11 cellular contexts compared by ENCODE assay signal in genomic region chr10:31599626-31600504, GRCh38.
DNase-seq lines count a peak whose midpoint lies in the region; ATAC-seq and TF ChIP-seq lines count a peak whose summit lies in the region.
"Had no signal": no experiment of that assay in that cellular context is flagged by ENCODE, and none has a peak within 500 bp of the region (broad histone marks: within the 10 kb centered on the region; RNA-seq: fewer than 3 reads in every experiment).

No MANE protein-coding gene starts in this region.

- no peaks in the 10 kb centered on the region for H3K27me3 Mint-ChIP-seq in activated T-cell treated with anti-CD3 and anti-CD28 coated beads, Interleukin-2, amount 50 U/mL, for 72 hours (ENCODE audit: low read depth)
- peaks cover 16% of the 10 kb centered on the region for H3K27me3 Mint-ChIP-seq in H9 (ENCODE audit: low read depth)

- H3K9ac ChIP-seq in H9 (ENCODE audit: extremely low read depth, insufficient read length, low read length) (no peak overlapping the region), mesenchymal stem cell (ENCODE audit: low read length) (no peak overlapping the region)

- no peaks in the 10 kb centered on the region for H3K23me2 ChIP-seq in H9 (ENCODE audit: insufficient read length, low read depth, low read length, poor library complexity, severe bottlenecking)

- H2AK5ac ChIP-seq in H9 (ENCODE audit: insufficient read length, low read length) (no peak overlapping the region), mesenchymal stem cell (ENCODE audit: low read length, severe bottlenecking) (no peak overlapping the region)

- no peaks in the 10 kb centered on the region for H3K79me2 ChIP-seq in H9 (ENCODE audit: insufficient read depth, low read length)

- H3K4me1 ChIP-seq in H9 (ENCODE audit: insufficient read depth, low read length) (no peaks in the 10 kb centered on the region), neutrophil (ENCODE audit: control insufficient read depth in 1 of 2, insufficient read depth in 1 of 2, low read depth in 1 of 2, low read length in 1 of 2) (peaks cover 24 to 31% of the 10 kb centered on the region in 2 experiments), mesenchymal stem cell (ENCODE audit: control insufficient read depth, insufficient read depth, low read depth, low read length) (peaks cover 11% of the 10 kb centered on the region)

- no peak overlapping the region for H3K27ac ChIP-seq in H9 (ENCODE audit: insufficient read length, low read depth, low read length)
- H3K27ac ChIP-seq in neutrophil, result peak overlapping the region; percentile 72
- H3K27ac ChIP-seq in mesenchymal stem cell (ENCODE audit: low read length, poor library complexity, severe bottlenecking), result no peak overlapping the region
- H3K27ac ChIP-seq: suprapubic skin had no signal

- no peak overlapping the region for H2BK15ac ChIP-seq in H9 (ENCODE audit: low read depth, low read length)
- H2BK15ac ChIP-seq in mesenchymal stem cell (ENCODE audit: low read depth, poor library complexity, severe bottlenecking), result no peak overlapping the region

- H2AFZ ChIP-seq in H9 (ENCODE audit: low read length) (no peak overlapping the region), mesenchymal stem cell (ENCODE audit: low read depth, low read length) (no peak overlapping the region)

- no peaks in the 10 kb centered on the region for H3K79me1 ChIP-seq in H9 (ENCODE audit: insufficient read depth, low read depth, low read length, poor library complexity, severe bottlenecking)
- no peaks in the 10 kb centered on the region for H3K79me1 ChIP-seq in mesenchymal stem cell (replicated peaks; ENCODE audit: low read length, poor library complexity, severe bottlenecking)

- H2BK120ac ChIP-seq in H9 (ENCODE audit: low read depth, low read length, poor library complexity, severe bottlenecking) (no peak overlapping the region), mesenchymal stem cell (ENCODE audit: low read depth, low read length) (no peak overlapping the region)

- peak; percentile 22 to 34 for ATAC-seq in activated T-cell treated with anti-CD3 and anti-CD28 coated beads, Interleukin-2, amount 50 U/mL, for 72 hours (replicated peaks in 1 of 2)
- ATAC-seq in GM19397 (IDR thresholded peaks at IDR 0.05; ENCODE audit: unreplicated experiment), result no peak

- H3K23ac ChIP-seq in H9 (ENCODE audit: insufficient read length, low read depth, low read length) (no peak overlapping the region), mesenchymal stem cell (ENCODE audit: low read length in 2 of 2) (no peak overlapping the region)

- H3K27me3 ChIP-seq in H9 (ENCODE audit: insufficient read depth, low read length) (no peaks in the 10 kb centered on the region), neutrophil (peaks cover 21% of the 10 kb centered on the region), mesenchymal stem cell (ENCODE audit: control insufficient read depth in 1 of 2, insufficient read depth in 1 of 2, low read length in 2 of 2) (peaks cover 0 to 14% of the 10 kb centered on the region in 2 experiments)
- H3K27me3 ChIP-seq: suprapubic skin had no signal

- H3K14ac ChIP-seq in H9 (ENCODE audit: insufficient read depth, low read length) (no peak overlapping the region; the same call in 1 of the 2 replicates), mesenchymal stem cell (ENCODE audit: low read length in 2 of 2) (peak overlapping the region in 1 of 2 experiments; percentile 63)

- H3T11ph ChIP-seq in H9 (ENCODE audit: low read length), result no peak overlapping the region

- H4K91ac ChIP-seq in H9 (ENCODE audit: insufficient read length, low read depth, low read length), result no peak overlapping the region
- no peak overlapping the region for H4K91ac ChIP-seq in mesenchymal stem cell (ENCODE audit: low read length)

- H3K18ac ChIP-seq in H9 (ENCODE audit: insufficient read length, low read depth, low read length), result no peak overlapping the region
- H3K18ac ChIP-seq in mesenchymal stem cell (ENCODE audit: low read depth in 1 of 2, low read length in 2 of 2), result no peak overlapping the region

- no peak overlapping the region for H3K4me3 Mint-ChIP-seq in activated T-cell treated with anti-CD3 and anti-CD28 coated beads, Interleukin-2, amount 50 U/mL, for 72 hours
- no peak overlapping the region; a peak in 1 of 5 replicates for H3K4me3 Mint-ChIP-seq in H9
- H3K4me3 Mint-ChIP-seq: B cell had no signal

- no peaks in the 10 kb centered on the region for H4K20me1 ChIP-seq in H9 (ENCODE audit: control insufficient read depth, insufficient read depth, insufficient read length)

- peak in 1 of 2 donors; percentile 33 for DNase-seq in activated T-cell treated with anti-CD3 and anti-CD28 coated beads, Interleukin-2, amount 50 U/mL, for 72 hours
- no peak for DNase-seq in activated T-cell treated with anti-CD3 and anti-CD28 coated beads, Interleukin-2, amount 50 U/mL, for 48 hours
- DNase-seq in H9 (peak; percentile 4), SW480 (ENCODE audit: low spot score) (peak; percentile 8), cerebellum (ENCODE audit: low spot score) (no peak), mesenchymal stem cell (no peak)
- DNase-seq: SHP77 treated with DMSO at 0.1 percent for 48 hours had no signal

- H3K9me3 ChIP-seq in H9 (ENCODE audit: control insufficient read depth, low read depth, low read length) (no peaks in the 10 kb centered on the region), neutrophil (no peaks in the 10 kb centered on the region), mesenchymal stem cell (ENCODE audit: control insufficient read depth, low read length) (no peaks in the 10 kb centered on the region)
- H3K9me3 ChIP-seq: suprapubic skin had no signal

- no CpG with 5 or more reads among the region's 9 CpGs for WGBS in H9 (ENCODE audit: extremely low coverage, insufficient read length, low lambda C conversion rate)
- 88% methylated on average over 9 of the region's 9 CpGs for WGBS in mesenchymal stem cell

- no peak overlapping the region for H4K5ac ChIP-seq in H9 (ENCODE audit: insufficient read length, low read depth, low read length)

- H3K4ac ChIP-seq in H9 (ENCODE audit: low read depth, low read length) (no peak overlapping the region), mesenchymal stem cell (ENCODE audit: low read depth in 1 of 2, low read length in 2 of 2) (no peak overlapping the region)

- H3K4me2 ChIP-seq in H9 (ENCODE audit: insufficient read depth, insufficient read length, low read length) (no peak overlapping the region), mesenchymal stem cell (ENCODE audit: low read length, poor library complexity, severe bottlenecking) (no peak overlapping the region)

- H2BK5ac ChIP-seq in H9 (ENCODE audit: insufficient read length, low read length) (no peak overlapping the region), mesenchymal stem cell (ENCODE audit: low read depth, low read length, poor library complexity, severe bottlenecking) (no peak overlapping the region)

- H4K8ac ChIP-seq in H9 (replicated peaks; ENCODE audit: insufficient read length, low read depth, low read length) (no peak overlapping the region), mesenchymal stem cell (ENCODE audit: low read length) (no peak overlapping the region)

- no peak overlapping the region for H3K27ac Mint-ChIP-seq in activated T-cell treated with anti-CD3 and anti-CD28 coated beads, Interleukin-2, amount 50 U/mL, for 72 hours
- H3K27ac Mint-ChIP-seq in H9, result no peak overlapping the region
- H3K27ac Mint-ChIP-seq: B cell had no signal

- no peak overlapping the region for H2BK20ac ChIP-seq in H9 (ENCODE audit: low read depth, low read length, poor library complexity, severe bottlenecking)

- H3K56ac ChIP-seq in H9 (ENCODE audit: insufficient read length, low read depth, low read length), result no peak overlapping the region

- H3K36me3 Mint-ChIP-seq in activated T-cell treated with anti-CD3 and anti-CD28 coated beads, Interleukin-2, amount 50 U/mL, for 72 hours (ENCODE audit: insufficient read depth in 2 of 2), result no peaks in the 10 kb centered on the region
- peaks cover 0 to 2% (median 0%) of the 10 kb centered on the region in 3 experiments; a peak in 1 of 7 replicates for H3K36me3 Mint-ChIP-seq in H9 (ENCODE audit: insufficient read depth in 1 of 3, low read depth in 3 of 3)

- peaks cover 39% of the 10 kb centered on the region for H3K4me1 Mint-ChIP-seq in activated T-cell treated with anti-CD3 and anti-CD28 coated beads, Interleukin-2, amount 50 U/mL, for 72 hours (ENCODE audit: low read depth)
- peaks cover 7 to 11% of the 10 kb centered on the region in 2 experiments for H3K4me1 Mint-ChIP-seq in H9

- H3K4me3 ChIP-seq in neutrophil (ENCODE audit: low read depth in 1 of 2, low read length in 1 of 2) (no peak overlapping the region), mesenchymal stem cell (ENCODE audit: insufficient read depth in 1 of 2, low read depth in 1 of 2, low read length in 2 of 2) (no peak overlapping the region)
- H3K4me3 ChIP-seq: suprapubic skin had no signal

- H3K36me3 ChIP-seq in neutrophil (no peaks in the 10 kb centered on the region), mesenchymal stem cell (ENCODE audit: control insufficient read depth in 1 of 2, insufficient read depth in 2 of 2, low read depth in 1 of 2, low read length in 2 of 2) (no peaks in the 10 kb centered on the region)
- H3K36me3 ChIP-seq: suprapubic skin had no signal

- H2BK12ac ChIP-seq in H9 (ENCODE audit: insufficient read length, low read depth, low read length) (no peak overlapping the region), mesenchymal stem cell (ENCODE audit: low read length in 2 of 2) (peak overlapping the region in 1 of 2 experiments; percentile 27)

- peaks cover 3 to 5% of the 10 kb centered on the region in 2 donors for H3K9me3 Mint-ChIP-seq in activated T-cell treated with anti-CD3 and anti-CD28 coated beads, Interleukin-2, amount 50 U/mL, for 72 hours
- no peaks in the 10 kb centered on the region; a peak in 1 of 5 replicates for H3K9me3 Mint-ChIP-seq in H9

- TF ChIP-seq CTCF in H9 (conservative IDR thresholded peaks at IDR 0.05) (no peak), neutrophil (IDR thresholded peaks at IDR 0.05) (no peak)

Comparison
In these comparisons a context has a peak if more than half of its experiments do, and no peak if none do; other contexts are left out.
1. DNase-seq: peak in H9 (single experiment) and SW480 (single experiment); none in activated T-cell treated with anti-CD3 and anti-CD28 coated beads, Interleukin-2, amount 50 U/mL, for 48 hours (0 of 2), cerebellum (single experiment) and mesenchymal stem cell (single experiment).